Comparison of ENCODE assay signal across 18 cellular contexts in genomic region chr13:84684048-84684662, GRCh38.
"Had no signal": no experiment of that assay in that cellular context is flagged by ENCODE, and none has a peak within 500 bp of the region (broad histone marks: within the 10 kb centered on the region; RNA-seq: fewer than 3 reads in every experiment).

No MANE protein-coding gene starts in this region.

- H3K27ac ChIP-seq: dorsolateral prefrontal cortex, ovary, spleen had no signal

- FAIRE-seq: bronchial epithelial cell had no signal

- H3K36me3 ChIP-seq: ovary, spleen had no signal

- H3K9me3 ChIP-seq: ovary had no signal

- H3K9me3 Mint-ChIP-seq: type B pancreatic cell had no signal

- H3K36me3 Mint-ChIP-seq: activated naive CD8-positive, alpha-beta T cell; immature natural killer cell; type B pancreatic cell had no signal

- H3K4me3 ChIP-seq: dorsolateral prefrontal cortex, ovary, spleen had no signal

- H3K4me3 Mint-ChIP-seq: activated naive CD8-positive, alpha-beta T cell; activated T-cell treated with anti-CD3 and anti-CD28 coated beads, Interleukin-2, amount 50 U/mL, for 4 hours; immature natural killer cell; T-helper 2 cell treated with Interferon-gamma antibody and Interleukin-4, amounts not matched to agents 5 μg/mL and 100 μg/mL, for 36 hours; type B pancreatic cell had no signal

- ATAC-seq: activated CD4-positive, CD25-positive, alpha-beta regulatory T cell treated with anti-CD3 and anti-CD28 coated beads, Interleukin-2, amount 50 U/mL, for 24 hours; activated T-cell treated with anti-CD3 and anti-CD28 coated beads, Interleukin-2, amount 50 U/mL, for 4 hours; esophagus mucosa; left colon had no signal

- H3K4me1 Mint-ChIP-seq: immature natural killer cell had no signal

- DNase-seq: activated CD4-positive, alpha-beta T cell treated with anti-CD3 and anti-CD28 coated beads, Interleukin-2, amount 50 U/mL, for 4 hours; activated gamma-delta T cell; activated T-cell treated with anti-CD3 and anti-CD28 coated beads, Interleukin-2, amount 50 U/mL, for 4 hours; anterior cingulate cortex; dorsolateral prefrontal cortex; immature natural killer cell; left colon; mesendoderm; ovary; spleen; stimulated activated CD4-positive, alpha-beta T cell treated with anti-CD3 and anti-CD28 coated beads, Interleukin-1b, Interleukin-23, amount 100 ng/mL, for 48 hours; stimulated activated naive CD4-positive, alpha-beta T cell had no signal

- H3K27me3 Mint-ChIP-seq: activated naive CD8-positive, alpha-beta T cell; type B pancreatic cell had no signal

- H3K27ac Mint-ChIP-seq: activated naive CD8-positive, alpha-beta T cell; immature natural killer cell; T-helper 2 cell treated with Interferon-gamma antibody and Interleukin-4, amounts not matched to agents 5 μg/mL and 100 μg/mL, for 36 hours; type B pancreatic cell had no signal

- H3K4me1 ChIP-seq: spleen had no signal

- H3K27me3 ChIP-seq: ovary, spleen had no signal
